ENCODE assay signal across 17 cellular contexts in the genomic region with DNA sequence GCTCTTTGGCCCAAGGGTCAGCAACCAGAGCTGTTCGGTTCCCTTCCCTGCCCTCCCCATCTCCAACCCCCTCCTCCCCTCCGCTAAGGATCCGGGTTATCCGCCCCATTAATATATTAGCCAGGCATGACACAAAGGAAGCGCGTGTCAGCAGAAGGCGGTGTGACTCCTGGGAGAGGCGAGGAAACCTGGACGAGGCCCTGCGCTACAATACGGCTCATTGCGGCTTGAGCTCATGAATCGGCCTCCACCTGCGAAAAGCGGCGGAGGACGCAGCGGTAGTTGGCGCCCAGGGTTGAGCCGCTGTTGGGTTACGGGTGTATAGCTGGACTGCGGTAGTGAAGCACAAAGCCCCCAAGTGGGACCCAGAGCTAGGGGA. TPM values are rescaled to one million over a fixed set of nuclear protein-coding genes. Genes with fewer than 3 reads are reported as not detected.
DNase-seq lines count a peak whose midpoint lies in the region; ATAC-seq, FAIRE-seq and TF ChIP-seq lines count a peak whose summit lies in the region.
"Had no signal": no experiment of that assay in that cellular context is flagged by ENCODE, and none has a peak within 500 bp of the region (broad histone marks: within the 10 kb centered on the region; RNA-seq: fewer than 3 reads in every experiment).

No MANE protein-coding gene starts in this region.

- H2BK12ac ChIP-seq in H1 (ENCODE audit: low read depth, low read length) = 0 out of 2 replicates have a peak overlapping the region, but pooled peaks have one; percentile 60

- H3K4me1 ChIP-seq in Caco-2 = peaks cover 32% of the 10 kb centered on the region
- H3K4me1 ChIP-seq in H1 (replicated peaks in 1 of 4; ENCODE audit: control insufficient read depth in 3 of 4, insufficient read depth in 4 of 4, low read length in 3 of 4) = peaks cover 7 to 36% (median 13%) of the 10 kb centered on the region in 4 experiments

- no peak overlapping the region for H3K9ac ChIP-seq in H1 (replicated peaks in 1 of 4; ENCODE audit: extremely low read depth in 1 of 4, low read depth in 3 of 4, low read length in 3 of 4)

- H2BK120ac ChIP-seq in H1 (replicated peaks; ENCODE audit: low read depth, low read length) = no peak overlapping the region

- ATAC-seq in HG03442 (IDR thresholded peaks at IDR 0.05; ENCODE audit: unreplicated experiment) = no peak
- ATAC-seq: sciatic nerve had no signal

- H3K79me2 ChIP-seq in H1 (ENCODE audit: control insufficient read depth in 1 of 2, insufficient read depth in 2 of 2, low read length in 2 of 2) = no peaks in the 10 kb centered on the region

- H3K27ac Mint-ChIP-seq in Caco-2 (ENCODE audit: unreplicated experiment) = peak overlapping the region; percentile 97
- H3K27ac Mint-ChIP-seq in nephron progenitor cell = no peak overlapping the region
- no peak overlapping the region for H3K27ac Mint-ChIP-seq in CD14-positive monocyte
- H3K27ac Mint-ChIP-seq: activated naive CD8-positive, alpha-beta T cell treated with anti-CD3 and anti-CD28 coated beads for 36 hours; T-helper 2 cell treated with Interferon-gamma antibody and Interleukin-4, amounts not matched to agents 5 μg/mL and 100 μg/mL, for 36 hours had no signal

- no peaks in the 10 kb centered on the region for H3K9me3 Mint-ChIP-seq in Caco-2 (ENCODE audit: unreplicated experiment)
- H3K9me3 Mint-ChIP-seq in nephron progenitor cell = no peaks in the 10 kb centered on the region
- peaks cover 2 to 45% (median 18%) of the 10 kb centered on the region in 7 donors for H3K9me3 Mint-ChIP-seq in CD14-positive monocyte

- peak overlapping the region; percentile 78 for H3K4me3 Mint-ChIP-seq in Caco-2 (ENCODE audit: unreplicated experiment)
- H3K4me3 Mint-ChIP-seq in nephron progenitor cell = no peak overlapping the region
- H3K4me3 Mint-ChIP-seq in CD14-positive monocyte = peak overlapping the region in 1 of 2 donors; percentile 59
- H3K4me3 Mint-ChIP-seq: activated naive CD8-positive, alpha-beta T cell treated with anti-CD3 and anti-CD28 coated beads for 36 hours; T-helper 2 cell treated with Interferon-gamma antibody and Interleukin-4, amounts not matched to agents 5 μg/mL and 100 μg/mL, for 36 hours had no signal

- H3K9me3 ChIP-seq in Caco-2 (no peaks in the 10 kb centered on the region), H1 (ENCODE audit: insufficient read depth in 2 of 2, low read depth in 1 of 2, low read length in 1 of 2) (no peaks in the 10 kb centered on the region)

- peaks cover 19% of the 10 kb centered on the region for H3K4me1 Mint-ChIP-seq in Caco-2 (ENCODE audit: low read depth, unreplicated experiment)
- H3K4me1 Mint-ChIP-seq in nephron progenitor cell = peaks cover 20% of the 10 kb centered on the region
- no peaks in the 10 kb centered on the region for H3K4me1 Mint-ChIP-seq in CD14-positive monocyte
- H3K4me1 Mint-ChIP-seq: activated naive CD8-positive, alpha-beta T cell treated with anti-CD3 and anti-CD28 coated beads for 36 hours had no signal

- peak; percentile 77 to 89 for DNase-seq in Caco-2
- peak; percentile 64 for DNase-seq in NCI-H1092 (lab: John Stamatoyannopoulos, UW)
- peak in 1 of 2 experiments; percentile 64 for DNase-seq in H1 (ENCODE audit: low read depth in 1 of 2, low spot score in 2 of 2)
- peak; percentile 33 for DNase-seq in nephron progenitor cell
- DNase-seq in EL = no peak
- no peak for DNase-seq in CD14-positive monocyte (ENCODE audit: low spot score)
- DNase-seq in NCI-H1930 (lab: John Stamatoyannopoulos, UW) = no peak
- DNase-seq: activated naive CD8-positive, alpha-beta T cell treated with anti-CD3 and anti-CD28 coated beads for 36 hours; cortex of kidney; head of caudate nucleus; mammary epithelial cell; NCI-H1105; PC-9 had no signal

- intact Hi-C loops in Caco-2 (cut with micrococcal nuclease; ENCODE audit: unreplicated experiment) (loop anchor here (1.0 to 2.0 kb wide), 2 partner anchors 10 to 170 kb away; a partner anchor contains a TSS), CD14-positive monocyte (cut with micrococcal nuclease) (no loop called here)

- H3K79me1 ChIP-seq in H1 (ENCODE audit: low read depth, low read length) = no peaks in the 10 kb centered on the region

- 0 out of 2 replicates have a peak overlapping the region, but pooled peaks have one; percentile 32 for H2BK20ac ChIP-seq in H1 (ENCODE audit: low read length)

- H2AFZ ChIP-seq in H1 (ENCODE audit: low read length) = no peak overlapping the region
- H2AFZ ChIP-seq: PC-9 had no signal

- H2BK5ac ChIP-seq in H1 (ENCODE audit: low read depth, low read length) = no peak overlapping the region

- no peak for TF ChIP-seq POLR2A in H1 (IDR thresholded peaks at IDR 0.05; ENCODE audit: control extremely low read depth in 1 of 2, low read depth in 2 of 2, low read length in 2 of 2)

- no peak overlapping the region for H3K23ac ChIP-seq in H1 (ENCODE audit: insufficient read length)

- FAIRE-seq in H1 (lab: Jason Lieb, UNC) = no peak
- FAIRE-seq: G401.6 had no signal

- H3K4ac ChIP-seq in H1 (replicated peaks; ENCODE audit: insufficient read length, low read depth, low read length) = no peak overlapping the region

- peaks cover 10 to 14% of the 10 kb centered on the region in 2 experiments for H4K20me1 ChIP-seq in H1 (replicated peaks in 1 of 2; ENCODE audit: control insufficient read depth in 1 of 2, insufficient read depth in 2 of 2, low read length in 2 of 2)

- BruUV-seq in Caco-2 (replicated peaks; lab: Mats Ljungman, UMichigan) = TSS peak; percentile 51

- no peak overlapping the region for H4K91ac ChIP-seq in H1 (replicated peaks; ENCODE audit: insufficient read length, low read length)

- H3K56ac ChIP-seq in H1 (replicated peaks; ENCODE audit: insufficient read length, low read depth, low read length) = no peak overlapping the region

- POLR2A ChIA-PET in Caco-2 (lab: Charles Lee) (interaction anchor here (0.5 to 1.2 kb wide), 7 partner anchors 8 to 384 kb away, joined by 3 to 8 read pairs (median 4); a partner anchor contains a TSS), H1 (lab: Charles Lee; ENCODE audit: partially characterized antibody) (interaction anchor here (0.9 to 1.7 kb wide), 3 partner anchors 12 to 919 kb away, joined by 3 to 4 read pairs (median 3); no protein-coding TSS in a partner anchor)

- H3K27me3 ChIP-seq in Caco-2 (replicated peaks; ENCODE audit: control insufficient read depth, insufficient read depth, low read length) (no peaks in the 10 kb centered on the region), H1 (replicated peaks in 1 of 4; ENCODE audit: control insufficient read depth in 3 of 4, extremely low read depth in 1 of 4, insufficient read depth in 3 of 4, low read length in 3 of 4) (peaks cover 52 to 100% (median 80%) of the 10 kb centered on the region in 4 experiments)

- H3K36me3 ChIP-seq in Caco-2 (ENCODE audit: control insufficient read depth, insufficient read depth, low read length) (0 out of 2 replicates have a peak, but pooled peaks cover 2% of the 10 kb centered on the region), H1 (ENCODE audit: control insufficient read depth in 2 of 4, insufficient read depth in 4 of 4, low read length in 3 of 4) (no peaks in the 10 kb centered on the region; a peak in 1 of 8 replicates)

- no peak for TF ChIP-seq EP300 in H1 (IDR thresholded peaks at IDR 0.05; ENCODE audit: borderline replicate concordance in 1 of 2, low read depth in 2 of 2, low read length in 2 of 2)

- no peak for TF ChIP-seq RAD21 in H1 (IDR thresholded peaks at IDR 0.05 in 1 of 2, conservative IDR thresholded peaks at IDR 0.05 in 1 of 2; ENCODE audit: low read depth in 2 of 2, low read length in 2 of 2)

- no peaks in the 10 kb centered on the region for H3K27me3 Mint-ChIP-seq in Caco-2 (ENCODE audit: insufficient read depth, unreplicated experiment)
- H3K27me3 Mint-ChIP-seq in nephron progenitor cell (ENCODE audit: low read depth, poor library complexity) = peaks cover 99% of the 10 kb centered on the region
- peaks cover 74 to 84% (median 75%) of the 10 kb centered on the region in 3 donors for H3K27me3 Mint-ChIP-seq in CD14-positive monocyte (ENCODE audit: low read depth in 3 of 3)

- H4K8ac ChIP-seq in H1 (ENCODE audit: extremely low read depth, insufficient read depth, low read length) = no peak overlapping the region

- 0% methylated on average over 21 of the region's 22 CpGs; no CpG with 5 or more reads in 1 of the 2 experiments for WGBS in H1 (ENCODE audit: extremely low coverage in 1 of 2, insufficient coverage in 1 of 2, insufficient read length in 1 of 2, insufficient replicate concordance in 2 of 2, low coverage in 1 of 2, low lambda C conversion rate in 2 of 2, missing lambda C conversion rate in 1 of 2), 2 experiments

- H3K14ac ChIP-seq in H1 (ENCODE audit: insufficient read length) = no peak overlapping the region

- TF ChIP-seq CTCF in Caco-2 (IDR thresholded peaks at IDR 0.05; ENCODE audit: insufficient read depth in 1 of 2, low read depth in 1 of 2, low read length in 1 of 2, severe bottlenecking in 1 of 2, unreplicated experiment in 1 of 2) = no peak
- TF ChIP-seq CTCF in H1 (IDR thresholded peaks at IDR 0.05; ENCODE audit: control extremely low read depth in 1 of 3, insufficient read depth in 1 of 3, low read depth in 1 of 3, low read length in 3 of 3) = no peak
- TF ChIP-seq CTCF in nephron progenitor cell (IDR thresholded peaks at IDR 0.05) = no peak
- no peak for TF ChIP-seq CTCF in CD14-positive monocyte (IDR thresholded peaks at IDR 0.05)

- peak overlapping the region; percentile 68 to 71 for H3K4me2 ChIP-seq in H1 (ENCODE audit: insufficient read depth in 1 of 2, low read depth in 2 of 2, low read length in 2 of 2)

- peaks cover 65% of the 10 kb centered on the region for H3K36me3 Mint-ChIP-seq in Caco-2 (ENCODE audit: insufficient read depth, unreplicated experiment)
- H3K36me3 Mint-ChIP-seq in nephron progenitor cell (ENCODE audit: low read depth) = no peaks in the 10 kb centered on the region
- H3K36me3 Mint-ChIP-seq in CD14-positive monocyte = peaks cover 0 to 1% of the 10 kb centered on the region in 2 donors
- H3K36me3 Mint-ChIP-seq: activated naive CD8-positive, alpha-beta T cell treated with anti-CD3 and anti-CD28 coated beads for 36 hours had no signal

- H3K27ac ChIP-seq in H1 (ENCODE audit: low read depth, low read length) = no peak overlapping the region

- H2BK15ac ChIP-seq in H1 (ENCODE audit: low read length) = no peak overlapping the region

- CTCF ChIA-PET in Caco-2 (lab: Charles Lee) (interaction anchor here (0.6 to 1.3 kb wide), 6 partner anchors 11 to 1686 kb away, joined by 3 to 5 read pairs (median 4); no protein-coding TSS in a partner anchor), H1 (lab: Charles Lee; ENCODE audit: partially characterized antibody) (interaction anchor here (0.6 to 5.1 kb wide), 6 partner anchors 8 to 936 kb away, joined by 3 to 62 read pairs (median 3); a partner anchor contains a TSS)

- H3K23me2 ChIP-seq in H1 (ENCODE audit: low read depth, low read length) = peaks cover 10% of the 10 kb centered on the region; the same call in 1 of the 2 replicates

- H3K18ac ChIP-seq in H1 (ENCODE audit: extremely low read depth, low read length) = peak overlapping the region; percentile 4; the same call in 1 of the 2 replicates

- no peak overlapping the region for H2AK5ac ChIP-seq in H1 (ENCODE audit: low read depth, low read length)

- H3K4me3 ChIP-seq in Caco-2 (ENCODE audit: low read depth, low read length) = peak overlapping the region; percentile 72
- peak overlapping the region in 1 of 4 experiments; percentile 56; a peak in 2 of 8 replicates for H3K4me3 ChIP-seq in H1 (ENCODE audit: extremely low read depth in 1 of 4, insufficient read depth in 2 of 4, low read depth in 3 of 4, low read length in 4 of 4)
- H3K4me3 ChIP-seq: PC-9 had no signal

- no peak overlapping the region for H4K5ac ChIP-seq in H1 (ENCODE audit: insufficient read length, low read depth, low read length)

RNA-seq across cellular contexts. Expression of a gene that starts 10.0 kb away (rescaled TPM):
- 271 and 291 TPM in 2 replicates for total RNA-seq in Caco-2 (2022)
- total RNA-seq in H1 (2021; fragmentation: NEBNext Ultra II Directional; extraction: Animal tissue kit (Norgen Biotek cat#: 25700)) = 0.17 and 0.20 TPM in 2 replicates
- 0.05 and 0.08 TPM in 2 replicates for polyA plus RNA-seq in H1 (2011; rRNA removed)
- 0.05 TPM for polyA plus RNA-seq in H1 (2011; cell fraction: cytosol; rRNA removed)
- polyA plus RNA-seq in H1 (2011; cell fraction: nucleus; rRNA removed) = not detected
- polyA plus RNA-seq in H1 (2012, experiment 1 of 2) = 0.08 to 0.19 TPM in 2 of 4 replicates, not detected in the others
- polyA plus RNA-seq in H1 (2012, experiment 2 of 2) = 0.07 TPM
- 0.10 TPM for polyA plus RNA-seq in H1 (2013, experiment 1 of 2)
- 0.06 TPM for polyA plus RNA-seq in H1 (2013, experiment 2 of 2)
- 0.09 TPM in 1 of 2 replicates, not detected in the other for polyA minus RNA-seq in H1 (2011; rRNA and poly(A)+ RNA removed)
- not detected for polyA minus RNA-seq in H1 (2011; cell fraction: cytosol; rRNA and poly(A)+ RNA removed)
- 0.30 TPM for polyA minus RNA-seq in H1 (2011; cell fraction: nucleus; rRNA and poly(A)+ RNA removed)
- polyA plus RNA-seq in CD14-positive monocyte = not detected
- total RNA-seq: activated naive CD8-positive, alpha-beta T cell treated with anti-CD3 and anti-CD28 coated beads for 36 hours had no signal

RNA-seq across cellular contexts. Expression of a gene that starts 10.3 kb away (rescaled TPM):
- total RNA-seq in Caco-2 (2022) = 19.4 and 25.1 TPM in 2 replicates
- total RNA-seq in H1 (2021; fragmentation: NEBNext Ultra II Directional; extraction: Animal tissue kit (Norgen Biotek cat#: 25700)) = not detected in 2 replicates
- 0.02 and 0.05 TPM in 2 replicates for polyA plus RNA-seq in H1 (2011; rRNA removed)
- 0.05 TPM for polyA plus RNA-seq in H1 (2011; cell fraction: cytosol; rRNA removed)
- polyA plus RNA-seq in H1 (2011; cell fraction: nucleus; rRNA removed) = 0.04 TPM
- 0.08 TPM in 1 of 4 replicates, not detected in the others for polyA plus RNA-seq in H1 (2012, experiment 1 of 2)
- not detected for polyA plus RNA-seq in H1 (2012, experiment 2 of 2)
- polyA plus RNA-seq in H1 (2013, experiment 1 of 2) = 0.02 TPM
- polyA plus RNA-seq in H1 (2013, experiment 2 of 2) = 0.09 TPM
- 0.05 TPM in 1 of 2 replicates, not detected in the other for polyA minus RNA-seq in H1 (2011; rRNA and poly(A)+ RNA removed)
- polyA minus RNA-seq in H1 (2011; cell fraction: cytosol; rRNA and poly(A)+ RNA removed) = not detected
- 0.10 TPM for polyA minus RNA-seq in H1 (2011; cell fraction: nucleus; rRNA and poly(A)+ RNA removed)
- not detected for polyA plus RNA-seq in CD14-positive monocyte
- total RNA-seq: activated naive CD8-positive, alpha-beta T cell treated with anti-CD3 and anti-CD28 coated beads for 36 hours; mammary epithelial cell; sciatic nerve had no signal
- polyA plus RNA-seq: mammary epithelial cell had no signal

Comparison
In these comparisons a context has a peak if more than half of its experiments do, and no peak if none do; other contexts are left out.
1. DNase-seq: peak in Caco-2 (2 of 2), NCI-H1092 (single experiment) and nephron progenitor cell (single experiment); none in EL (single experiment), CD14-positive monocyte (single experiment) and NCI-H1930 (0 of 2).
2. RNA of a gene that starts 10.0 kb away (total RNA-seq): 271 to 291 TPM in Caco-2; 0.17 to 0.20 TPM in H1; every median in the first group is over 100 times any median in the second.
3. RNA of a gene that starts 10.3 kb away (total RNA-seq): 19.4 to 25.1 TPM in Caco-2; not detected in H1; every median in the first group is over 10 times any median in the second.